8 cellular contexts compared by ENCODE assay signal in genomic region chr12:120580787-120581723, GRCh38. TPM values are rescaled to one million over a fixed set of nuclear protein-coding genes. Genes with fewer than 3 reads are reported as not detected.
A peak's percentile ranks its signal among the peaks of the same experiment; 100 is the strongest.
DNase-seq lines count a peak whose midpoint lies in the region; ATAC-seq and TF ChIP-seq lines count a peak whose summit lies in the region.

A gene with protein sequence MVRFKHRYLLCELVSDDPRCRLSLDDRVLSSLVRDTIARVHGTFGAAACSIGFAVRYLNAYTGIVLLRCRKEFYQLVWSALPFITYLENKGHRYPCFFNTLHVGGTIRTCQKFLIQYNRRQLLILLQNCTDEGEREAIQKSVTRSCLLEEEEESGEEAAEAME (minus strand): TSS chr12:120581402. CDS start chr12:120581362, 40 bp downstream.

- H3K9me3 ChIP-seq in RWPE2 (ENCODE audit: severe bottlenecking): no peaks in the 10 kb centered on the region

- POLR2A ChIA-PET in naive thymus-derived CD8-positive, alpha-beta T cell (lab: Charles Lee): interaction anchor here (0.6 to 1.6 kb wide), 15 partner anchors 22 to 511 kb away, joined by 3 to 9 read pairs (median 4); partner anchors contain the start of genes COQ5, DYNLL1, MLEC and RPLP0

- intact Hi-C loops in activated T-helper 2 cell treated with anti-CD3 and anti-CD28 coated beads, Interferon-gamma antibody, Interleukin-2, Interleukin-4, amounts not matched to agents 10 μg/mL and 5 μg/mL and 100 μg/mL, durations not matched to agents 14 hours and 24 hours and 36 hours (cut with micrococcal nuclease): loop anchor here (2.0 to 10.0 kb wide), 4 partner anchors 52 to 391 kb away; partner anchors contain the start of genes COQ5, MLEC and PLA2G1B

- H3K4me3 Mint-ChIP-seq in activated T-helper 2 cell treated with anti-CD3 and anti-CD28 coated beads, Interferon-gamma antibody, Interleukin-2, Interleukin-4, amounts not matched to agents 10 μg/mL and 5 μg/mL and 100 μg/mL, durations not matched to agents 14 hours and 24 hours and 36 hours (ENCODE audit: low read depth): peak within 1 kb of the TSS; percentile 95
- H3K4me3 Mint-ChIP-seq in naive thymus-derived CD8-positive, alpha-beta T cell: peak within 1 kb of the TSS; percentile 96 to 99 (median 98)

- peaks cover 12% of the 10 kb centered on the region for H3K27me3 Mint-ChIP-seq in activated T-helper 2 cell treated with anti-CD3 and anti-CD28 coated beads, Interferon-gamma antibody, Interleukin-2, Interleukin-4, amounts not matched to agents 10 μg/mL and 5 μg/mL and 100 μg/mL, durations not matched to agents 14 hours and 24 hours and 36 hours (ENCODE audit: low read depth)
- H3K27me3 Mint-ChIP-seq in naive thymus-derived CD8-positive, alpha-beta T cell: peaks cover 0 to 10% (median 6%) of the 10 kb centered on the region in 5 donors

- peaks cover 40% of the 10 kb centered on the region for H3K36me3 ChIP-seq in RWPE2 (ENCODE audit: low read depth)

- no peak for TF ChIP-seq CTCF in RWPE2 (IDR thresholded peaks at IDR 0.05; ENCODE audit: poor library complexity, severe bottlenecking)
- no peak for TF ChIP-seq CTCF in fibroblast of mammary gland (conservative IDR thresholded peaks at IDR 0.05; ENCODE audit: control insufficient read depth, insufficient read depth, low read depth, low read length)

- peak within 1 kb of the TSS; percentile 71 for H3K4me3 ChIP-seq in RWPE2 (ENCODE audit: severe bottlenecking)
- peak within 1 kb of the TSS; percentile 91 for H3K4me3 ChIP-seq in fibroblast of mammary gland (ENCODE audit: control insufficient read depth, low read depth, low read length)

- peaks cover 34% of the 10 kb centered on the region for H3K36me3 Mint-ChIP-seq in activated T-helper 2 cell treated with anti-CD3 and anti-CD28 coated beads, Interferon-gamma antibody, Interleukin-2, Interleukin-4, amounts not matched to agents 10 μg/mL and 5 μg/mL and 100 μg/mL, durations not matched to agents 14 hours and 24 hours and 36 hours (ENCODE audit: low read depth)
- peaks cover 0 to 33% (median 6%) of the 10 kb centered on the region in 3 donors for H3K36me3 Mint-ChIP-seq in naive thymus-derived CD8-positive, alpha-beta T cell

- H3K27me3 ChIP-seq in RWPE2 (ENCODE audit: insufficient read depth, poor library complexity, severe bottlenecking): no peaks in the 10 kb centered on the region

- ATAC-seq in RWPE2 (ENCODE audit: low read depth): peak; percentile 94
- ATAC-seq in naive thymus-derived CD8-positive, alpha-beta T cell: peak; percentile 91 to 92

- no peaks in the 10 kb centered on the region for H3K9me3 Mint-ChIP-seq in activated T-helper 2 cell treated with anti-CD3 and anti-CD28 coated beads, Interferon-gamma antibody, Interleukin-2, Interleukin-4, amounts not matched to agents 10 μg/mL and 5 μg/mL and 100 μg/mL, durations not matched to agents 14 hours and 24 hours and 36 hours
- H3K9me3 Mint-ChIP-seq in naive thymus-derived CD8-positive, alpha-beta T cell: no peaks in the 10 kb centered on the region

- DNase-seq in EH (ENCODE audit: low read depth): peak; percentile 98
- DNase-seq in H4 (ENCODE audit: low spot score): peak; percentile 98
- peak; percentile 100 for DNase-seq in LoVo (ENCODE audit: low spot score)
- DNase-seq in RWPE2 (ENCODE audit: low spot score): peak; percentile 96
- DNase-seq in activated T-helper 2 cell treated with anti-CD3 and anti-CD28 coated beads, Interferon-gamma antibody, Interleukin-2, Interleukin-4, amounts not matched to agents 10 μg/mL and 5 μg/mL and 100 μg/mL, durations not matched to agents 14 hours and 24 hours and 36 hours (ENCODE audit: low spot score): peak; percentile 94
- DNase-seq in fibroblast of mammary gland (ENCODE audit: low read depth): peak; percentile 97
- peak; percentile 83 to 96 (median 90) for DNase-seq in naive thymus-derived CD8-positive, alpha-beta T cell
- DNase-seq in stimulated activated naive CD4-positive, alpha-beta T cell (lab: John Stamatoyannopoulos, UW): peak; percentile 85 to 95 (median 88)

- H3K4me1 ChIP-seq in RWPE2 (ENCODE audit: insufficient read depth, poor library complexity, severe bottlenecking): no peaks in the 10 kb centered on the region

- peak within 1 kb of the TSS; percentile 31 for H3K27ac ChIP-seq in RWPE2 (ENCODE audit: poor library complexity, severe bottlenecking)

- H3K27ac Mint-ChIP-seq in activated T-helper 2 cell treated with anti-CD3 and anti-CD28 coated beads, Interferon-gamma antibody, Interleukin-2, Interleukin-4, amounts not matched to agents 10 μg/mL and 5 μg/mL and 100 μg/mL, durations not matched to agents 14 hours and 24 hours and 36 hours: peak within 1 kb of the TSS; percentile 83
- peak within 1 kb of the TSS; percentile 93 to 97 (median 96) for H3K27ac Mint-ChIP-seq in naive thymus-derived CD8-positive, alpha-beta T cell

- H3K4me1 Mint-ChIP-seq in activated T-helper 2 cell treated with anti-CD3 and anti-CD28 coated beads, Interferon-gamma antibody, Interleukin-2, Interleukin-4, amounts not matched to agents 10 μg/mL and 5 μg/mL and 100 μg/mL, durations not matched to agents 14 hours and 24 hours and 36 hours (ENCODE audit: low read depth): peaks cover 31% of the 10 kb centered on the region
- peaks cover 18 to 41% (median 39%) of the 10 kb centered on the region in 4 donors for H3K4me1 Mint-ChIP-seq in naive thymus-derived CD8-positive, alpha-beta T cell

RNA-seq across cellular contexts. Expression of the gene that starts here (rescaled TPM):
- 71.1 and 77.5 TPM in 2 replicates for total RNA-seq in H4 (2014; rRNA removed; shearing (Covaris generic))
- 64.3 and 65.7 TPM in 2 replicates for total RNA-seq in activated T-helper 2 cell treated with anti-CD3 and anti-CD28 coated beads, Interferon-gamma antibody, Interleukin-2, Interleukin-4, amounts not matched to agents 10 μg/mL and 5 μg/mL and 100 μg/mL, durations not matched to agents 14 hours and 24 hours and 36 hours
- 10 to 100 TPM; 68.7 to 75.7 TPM for total RNA-seq in naive thymus-derived CD8-positive, alpha-beta T cell
- 100 to 1,000 TPM; 121 to 126 (median 124) TPM for polyA plus RNA-seq in naive thymus-derived CD8-positive, alpha-beta T cell

Comparison
In these comparisons a context has a peak if more than half of its experiments do, and no peak if none do; other contexts are left out.
1. Peak in every context shown above with its lines: DNase-seq, ATAC-seq, H3K4me3 ChIP-seq and H3K27ac ChIP-seq.